Comparison of ENCODE assay signal across 10 cellular contexts in the genomic region with DNA sequence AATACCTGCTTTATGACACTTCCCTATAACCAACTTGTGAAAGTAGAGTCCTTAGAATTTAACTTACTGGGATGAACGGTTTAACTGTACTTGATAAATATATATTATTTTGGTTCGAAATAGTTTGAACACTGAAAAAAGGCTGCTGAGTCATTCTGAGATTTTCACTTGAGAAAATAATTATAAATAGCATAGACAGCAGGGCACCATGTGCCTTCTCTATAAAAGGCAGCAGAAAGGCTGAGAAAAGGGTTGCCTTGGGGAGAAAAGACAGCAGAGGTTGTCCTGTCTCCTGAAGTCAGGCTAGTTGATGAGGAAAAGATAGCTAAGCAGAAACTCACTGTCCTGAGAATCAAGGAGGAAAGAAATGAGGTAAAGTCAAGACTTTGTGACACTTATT.
A peak's percentile ranks its signal among the peaks of the same experiment; 100 is the strongest.
DNase-seq lines count a peak whose midpoint lies in the region; ATAC-seq and TF ChIP-seq lines count a peak whose summit lies in the region.
"Had no signal": no experiment of that assay in that cellular context is flagged by ENCODE, and none has a peak within 500 bp of the region (broad histone marks: within the 10 kb centered on the region; RNA-seq: fewer than 3 reads in every experiment).

No MANE protein-coding gene starts in this region.

- H3K27ac ChIP-seq in H9 (ENCODE audit: insufficient read length, low read depth, low read length), result no peak overlapping the region

- no peak overlapping the region for H3K4me2 ChIP-seq in H9 (ENCODE audit: insufficient read depth, insufficient read length, low read length)

- peak; percentile 87 for ATAC-seq in GM18858 (IDR thresholded peaks at IDR 0.05; ENCODE audit: unreplicated experiment)
- ATAC-seq in HG03558 (IDR thresholded peaks at IDR 0.05; ENCODE audit: extremely low read depth, unreplicated experiment), result peak; percentile 73

- H3K9ac ChIP-seq in H9 (ENCODE audit: extremely low read depth, insufficient read length, low read length), result no peak overlapping the region

- no peak overlapping the region for H3K23ac ChIP-seq in H9 (ENCODE audit: insufficient read length, low read depth, low read length)

- H3K9me3 ChIP-seq in H9 (ENCODE audit: control insufficient read depth, low read depth, low read length), result no peaks in the 10 kb centered on the region

- H2AK5ac ChIP-seq in H9 (ENCODE audit: insufficient read length, low read length), result no peak overlapping the region

- no peaks in the 10 kb centered on the region for H3K79me2 ChIP-seq in H9 (ENCODE audit: insufficient read depth, low read length)

- no CpG with 5 or more reads among the region's 2 CpGs for WGBS in H9 (ENCODE audit: extremely low coverage, insufficient read length, low lambda C conversion rate)

- no peak overlapping the region for H3K56ac ChIP-seq in H9 (ENCODE audit: insufficient read length, low read depth, low read length)

- peaks cover 0 to 29% (median 14%) of the 10 kb centered on the region in 3 experiments; a peak in 6 of 7 replicates for H3K36me3 Mint-ChIP-seq in H9 (ENCODE audit: insufficient read depth in 1 of 3, low read depth in 3 of 3)
- no peaks in the 10 kb centered on the region for H3K36me3 Mint-ChIP-seq in activated T-cell treated with anti-CD3 and anti-CD28 coated beads, Interleukin-2, amount 50 U/mL, for 24 hours (ENCODE audit: low read depth)

- no peak overlapping the region for H3K18ac ChIP-seq in H9 (ENCODE audit: insufficient read length, low read depth, low read length)

- no peak overlapping the region for H2AFZ ChIP-seq in H9 (ENCODE audit: low read length)

- no peaks in the 10 kb centered on the region for H3K9me3 Mint-ChIP-seq in H9
- no peaks in the 10 kb centered on the region for H3K9me3 Mint-ChIP-seq in activated T-cell treated with anti-CD3 and anti-CD28 coated beads, Interleukin-2, amount 50 U/mL, for 24 hours
- H3K9me3 Mint-ChIP-seq: activated naive CD4-positive, alpha-beta T cell treated with anti-CD3 and anti-CD28 coated beads for 36 hours had no signal

- DNase-seq in H9 (no peak), iris pigment epithelial cell (ENCODE audit: low read depth) (peak; percentile 32), D341Med (ENCODE audit: low spot score) (no peak), glomerular visceral epithelial cell (ENCODE audit: extremely low spot score) (no peak), occipital lobe (lab: John Stamatoyannopoulos, UW) (no peak)
- DNase-seq in activated T-cell treated with anti-CD3 and anti-CD28 coated beads, Interleukin-2, amount 50 U/mL, for 24 hours, result no peak
- DNase-seq: activated naive CD4-positive, alpha-beta T cell treated with anti-CD3 and anti-CD28 coated beads for 36 hours; trophoblast cell had no signal

- H4K20me1 ChIP-seq in H9 (ENCODE audit: control insufficient read depth, insufficient read depth, insufficient read length), result no peaks in the 10 kb centered on the region

- H3K14ac ChIP-seq in H9 (ENCODE audit: insufficient read depth, low read length), result no peak overlapping the region

- H2BK15ac ChIP-seq in H9 (ENCODE audit: low read depth, low read length), result no peak overlapping the region

- no peaks in the 10 kb centered on the region for H3K4me1 ChIP-seq in H9 (ENCODE audit: insufficient read depth, low read length)

- H3K4ac ChIP-seq in H9 (ENCODE audit: low read depth, low read length), result no peak overlapping the region

- no peak overlapping the region for H2BK5ac ChIP-seq in H9 (ENCODE audit: insufficient read length, low read length)

- H4K8ac ChIP-seq in H9 (replicated peaks; ENCODE audit: insufficient read length, low read depth, low read length), result no peak overlapping the region

- no peaks in the 10 kb centered on the region for H3K27me3 Mint-ChIP-seq in H9 (ENCODE audit: low read depth)
- no peaks in the 10 kb centered on the region for H3K27me3 Mint-ChIP-seq in activated T-cell treated with anti-CD3 and anti-CD28 coated beads, Interleukin-2, amount 50 U/mL, for 24 hours

- H2BK12ac ChIP-seq in H9 (ENCODE audit: insufficient read length, low read depth, low read length), result no peak overlapping the region

- H2BK120ac ChIP-seq in H9 (ENCODE audit: low read depth, low read length, poor library complexity, severe bottlenecking), result no peak overlapping the region

- no peak overlapping the region for H4K91ac ChIP-seq in H9 (ENCODE audit: insufficient read length, low read depth, low read length)

- no peak for TF ChIP-seq CTCF in H9 (conservative IDR thresholded peaks at IDR 0.05)

- H3K27ac Mint-ChIP-seq in H9, result peak overlapping the region in 2 of 3 experiments; percentile 65 to 69; a peak in 2 of 7 replicates
- H3K27ac Mint-ChIP-seq in activated T-cell treated with anti-CD3 and anti-CD28 coated beads, Interleukin-2, amount 50 U/mL, for 24 hours, result no peak overlapping the region
- H3K27ac Mint-ChIP-seq: activated naive CD4-positive, alpha-beta T cell treated with anti-CD3 and anti-CD28 coated beads for 36 hours had no signal

- no peaks in the 10 kb centered on the region for H3K4me1 Mint-ChIP-seq in H9
- H3K4me1 Mint-ChIP-seq in activated T-cell treated with anti-CD3 and anti-CD28 coated beads, Interleukin-2, amount 50 U/mL, for 24 hours (ENCODE audit: low read depth), result no peaks in the 10 kb centered on the region

- no peak overlapping the region for H3K4me3 Mint-ChIP-seq in H9
- H3K4me3 Mint-ChIP-seq in activated T-cell treated with anti-CD3 and anti-CD28 coated beads, Interleukin-2, amount 50 U/mL, for 24 hours, result no peak overlapping the region
- H3K4me3 Mint-ChIP-seq: activated naive CD4-positive, alpha-beta T cell treated with anti-CD3 and anti-CD28 coated beads for 36 hours had no signal

- H3K23me2 ChIP-seq in H9 (ENCODE audit: insufficient read length, low read depth, low read length, poor library complexity, severe bottlenecking), result no peaks in the 10 kb centered on the region

- no peak overlapping the region for H3T11ph ChIP-seq in H9 (ENCODE audit: low read length)

- H2BK20ac ChIP-seq in H9 (ENCODE audit: low read depth, low read length, poor library complexity, severe bottlenecking), result no peak overlapping the region

- no peaks in the 10 kb centered on the region for H3K27me3 ChIP-seq in H9 (ENCODE audit: insufficient read depth, low read length)

- no peaks in the 10 kb centered on the region for H3K79me1 ChIP-seq in H9 (ENCODE audit: insufficient read depth, low read depth, low read length, poor library complexity, severe bottlenecking)

- H4K5ac ChIP-seq in H9 (ENCODE audit: insufficient read length, low read depth, low read length), result no peak overlapping the region
